ENCODE assay signal across 1 cellular context in the genomic region with DNA sequence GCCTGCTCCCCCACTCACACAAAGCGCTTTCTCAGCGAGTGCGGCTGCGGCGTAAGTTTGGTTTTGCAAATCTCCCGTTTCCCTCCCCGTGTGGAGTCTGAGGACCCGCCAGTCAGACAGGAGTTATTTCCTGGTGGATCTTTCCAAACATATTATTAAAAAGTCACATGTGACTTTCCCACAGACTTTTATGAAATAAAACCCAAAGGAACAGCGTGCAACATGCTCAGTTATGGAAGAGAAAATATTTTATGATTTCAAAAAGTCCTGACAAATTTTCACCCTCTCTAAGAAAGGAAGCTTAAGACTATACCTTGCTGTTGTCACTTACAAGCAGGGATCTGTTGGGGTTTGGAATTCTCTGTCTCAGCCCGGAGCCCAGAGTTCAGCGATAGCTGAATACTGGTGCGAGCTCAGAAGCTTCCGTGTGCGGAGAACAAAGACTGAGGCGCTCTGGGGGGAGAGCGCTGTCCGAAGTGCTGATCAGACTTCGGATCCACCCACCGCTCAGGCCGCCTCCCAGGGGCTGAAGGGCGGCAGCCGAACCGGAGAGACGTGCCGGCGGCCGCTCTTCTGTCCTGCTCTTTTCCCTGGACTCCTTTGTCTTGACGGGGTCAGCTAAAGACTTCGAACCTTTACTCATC.
A peak's percentile ranks its signal among the peaks of the same experiment; 100 is the strongest.
TF ChIP-seq lines count a peak whose summit lies in the region.

No MANE protein-coding gene starts in this region.

TF ChIP-seq in HepG2, 621 proteins besides CTCF, POLR2A, EP300 and RAD21 (continued from another document and continues in another):
- peak; percentile 65 for TF ChIP-seq TFDP2 (CRISPR knock-in tag; IDR thresholded peaks at IDR 0.05)
- TF ChIP-seq POLR2AphosphoS5 (IDR thresholded peaks at IDR 0.05; ENCODE audit: low read depth, low read length), result no peak
- TF ChIP-seq ZBTB7B (CRISPR knock-in tag; IDR thresholded peaks at IDR 0.05), result peak; percentile 95
- peak; percentile 82 for TF ChIP-seq ZNF737 (CRISPR knock-in tag; IDR thresholded peaks at IDR 0.05; ENCODE audit: borderline replicate concordance)
- no peak; the same call in 1 of the 2 replicates for TF ChIP-seq PAWR (CRISPR knock-in tag; IDR thresholded peaks at IDR 0.05; ENCODE audit: borderline replicate concordance)
- TF ChIP-seq RBFOX2 (IDR thresholded peaks at IDR 0.05; ENCODE audit: low read depth, low read length), result no peak
- TF ChIP-seq ZNF234 (CRISPR knock-in tag; conservative IDR thresholded peaks at IDR 0.05), result peak; percentile 84; the same call in 1 of the 2 replicates
- no peak; the same call in 1 of the 2 replicates for TF ChIP-seq ZBTB3 (CRISPR knock-in tag; IDR thresholded peaks at IDR 0.05; ENCODE audit: borderline replicate concordance, low read depth)
- TF ChIP-seq SOX5 (CRISPR knock-in tag; IDR thresholded peaks at IDR 0.05; ENCODE audit: borderline replicate concordance), result peak; percentile 89
- TF ChIP-seq FOXO4 (CRISPR knock-in tag; conservative IDR thresholded peaks at IDR 0.05), result peak; percentile 96
- TF ChIP-seq ZBTB40 (IDR thresholded peaks at IDR 0.05), result no peak
- TF ChIP-seq ZBTB40 (CRISPR knock-in tag; IDR thresholded peaks at IDR 0.05), result peak; percentile 86
- peak; percentile 65; the same call in 1 of the 2 replicates for TF ChIP-seq NPAS2 (CRISPR knock-in tag; IDR thresholded peaks at IDR 0.05; ENCODE audit: borderline replicate concordance)
- TF ChIP-seq ARNT2 (CRISPR knock-in tag; IDR thresholded peaks at IDR 0.05; ENCODE audit: low read depth), result peak; percentile 96
- peak; percentile 97 for TF ChIP-seq ZNF160 (CRISPR knock-in tag; IDR thresholded peaks at IDR 0.05)
- peak; percentile 99 for TF ChIP-seq ZNF331 (CRISPR knock-in tag; IDR thresholded peaks at IDR 0.05)
- TF ChIP-seq, protein P1, sequence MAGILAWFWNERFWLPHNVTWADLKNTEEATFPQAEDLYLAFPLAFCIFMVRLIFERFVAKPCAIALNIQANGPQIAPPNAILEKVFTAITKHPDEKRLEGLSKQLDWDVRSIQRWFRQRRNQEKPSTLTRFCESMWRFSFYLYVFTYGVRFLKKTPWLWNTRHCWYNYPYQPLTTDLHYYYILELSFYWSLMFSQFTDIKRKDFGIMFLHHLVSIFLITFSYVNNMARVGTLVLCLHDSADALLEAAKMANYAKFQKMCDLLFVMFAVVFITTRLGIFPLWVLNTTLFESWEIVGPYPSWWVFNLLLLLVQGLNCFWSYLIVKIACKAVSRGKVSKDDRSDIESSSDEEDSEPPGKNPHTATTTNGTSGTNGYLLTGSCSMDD (CRISPR knock-in tag; IDR thresholded peaks at IDR 0.05), result peak; percentile 81; the same call in 1 of the 2 replicates
- no peak for TF ChIP-seq RAD51 (IDR thresholded peaks at IDR 0.05; ENCODE audit: borderline replicate concordance)
- peak; percentile 94; the same call in 1 of the 2 replicates for TF ChIP-seq FLYWCH1 (CRISPR knock-in tag; IDR thresholded peaks at IDR 0.05)
- peak; percentile 90 for TF ChIP-seq ZNF639 (CRISPR knock-in tag; conservative IDR thresholded peaks at IDR 0.05)
- TF ChIP-seq, protein P2, sequence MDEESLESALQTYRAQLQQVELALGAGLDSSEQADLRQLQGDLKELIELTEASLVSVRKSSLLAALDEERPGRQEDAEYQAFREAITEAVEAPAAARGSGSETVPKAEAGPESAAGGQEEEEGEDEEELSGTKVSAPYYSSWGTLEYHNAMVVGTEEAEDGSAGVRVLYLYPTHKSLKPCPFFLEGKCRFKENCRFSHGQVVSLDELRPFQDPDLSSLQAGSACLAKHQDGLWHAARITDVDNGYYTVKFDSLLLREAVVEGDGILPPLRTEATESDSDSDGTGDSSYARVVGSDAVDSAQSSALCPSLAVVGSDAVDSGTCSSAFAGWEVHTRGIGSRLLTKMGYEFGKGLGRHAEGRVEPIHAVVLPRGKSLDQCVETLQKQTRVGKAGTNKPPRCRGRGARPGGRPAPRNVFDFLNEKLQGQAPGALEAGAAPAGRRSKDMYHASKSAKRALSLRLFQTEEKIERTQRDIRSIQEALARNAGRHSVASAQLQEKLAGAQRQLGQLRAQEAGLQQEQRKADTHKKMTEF (CRISPR knock-in tag; IDR thresholded peaks at IDR 0.05), result peak; percentile 91; the same call in 1 of the 2 replicates
- TF ChIP-seq IRF2 (CRISPR knock-in tag; IDR thresholded peaks at IDR 0.05), result peak; percentile 96
- no peak for TF ChIP-seq RBM22 (optimal IDR thresholded peaks at IDR 0.05; ENCODE audit: low read length)
- TF ChIP-seq, protein P3, sequence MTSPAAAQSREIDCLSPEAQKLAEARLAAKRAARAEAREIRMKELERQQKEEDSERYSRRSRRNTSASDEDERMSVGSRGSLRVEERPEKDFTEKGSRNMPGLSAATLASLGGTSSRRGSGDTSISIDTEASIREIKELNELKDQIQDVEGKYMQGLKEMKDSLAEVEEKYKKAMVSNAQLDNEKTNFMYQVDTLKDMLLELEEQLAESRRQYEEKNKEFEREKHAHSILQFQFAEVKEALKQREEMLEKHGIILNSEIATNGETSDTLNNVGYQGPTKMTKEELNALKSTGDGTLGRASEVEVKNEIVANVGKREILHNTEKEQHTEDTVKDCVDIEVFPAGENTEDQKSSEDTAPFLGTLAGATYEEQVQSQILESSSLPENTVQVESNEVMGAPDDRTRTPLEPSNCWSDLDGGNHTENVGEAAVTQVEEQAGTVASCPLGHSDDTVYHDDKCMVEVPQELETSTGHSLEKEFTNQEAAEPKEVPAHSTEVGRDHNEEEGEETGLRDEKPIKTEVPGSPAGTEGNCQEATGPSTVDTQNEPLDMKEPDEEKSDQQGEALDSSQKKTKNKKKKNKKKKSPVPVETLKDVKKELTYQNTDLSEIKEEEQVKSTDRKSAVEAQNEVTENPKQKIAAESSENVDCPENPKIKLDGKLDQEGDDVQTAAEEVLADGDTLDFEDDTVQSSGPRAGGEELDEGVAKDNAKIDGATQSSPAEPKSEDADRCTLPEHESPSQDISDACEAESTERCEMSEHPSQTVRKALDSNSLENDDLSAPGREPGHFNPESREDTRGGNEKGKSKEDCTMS (CRISPR knock-in tag; conservative IDR thresholded peaks at IDR 0.05), result peak; percentile 96
- TF ChIP-seq AHR (CRISPR knock-in tag; IDR thresholded peaks at IDR 0.05), result peak; percentile 99
- TF ChIP-seq AKAP8 (CRISPR knock-in tag; IDR thresholded peaks at IDR 0.05), result 0 out of 2 replicates have a peak, but pooled peaks have one; percentile 63
- TF ChIP-seq ZNF614 (CRISPR knock-in tag; IDR thresholded peaks at IDR 0.05; ENCODE audit: borderline replicate concordance), result peak; percentile 95
- peak; percentile 98; the same call in 1 of the 2 replicates for TF ChIP-seq ZNF790 (CRISPR knock-in tag; IDR thresholded peaks at IDR 0.05; ENCODE audit: borderline replicate concordance)
- TF ChIP-seq ZNF570 (CRISPR knock-in tag; IDR thresholded peaks at IDR 0.05; ENCODE audit: borderline replicate concordance), result no peak
- TF ChIP-seq, protein P4, sequence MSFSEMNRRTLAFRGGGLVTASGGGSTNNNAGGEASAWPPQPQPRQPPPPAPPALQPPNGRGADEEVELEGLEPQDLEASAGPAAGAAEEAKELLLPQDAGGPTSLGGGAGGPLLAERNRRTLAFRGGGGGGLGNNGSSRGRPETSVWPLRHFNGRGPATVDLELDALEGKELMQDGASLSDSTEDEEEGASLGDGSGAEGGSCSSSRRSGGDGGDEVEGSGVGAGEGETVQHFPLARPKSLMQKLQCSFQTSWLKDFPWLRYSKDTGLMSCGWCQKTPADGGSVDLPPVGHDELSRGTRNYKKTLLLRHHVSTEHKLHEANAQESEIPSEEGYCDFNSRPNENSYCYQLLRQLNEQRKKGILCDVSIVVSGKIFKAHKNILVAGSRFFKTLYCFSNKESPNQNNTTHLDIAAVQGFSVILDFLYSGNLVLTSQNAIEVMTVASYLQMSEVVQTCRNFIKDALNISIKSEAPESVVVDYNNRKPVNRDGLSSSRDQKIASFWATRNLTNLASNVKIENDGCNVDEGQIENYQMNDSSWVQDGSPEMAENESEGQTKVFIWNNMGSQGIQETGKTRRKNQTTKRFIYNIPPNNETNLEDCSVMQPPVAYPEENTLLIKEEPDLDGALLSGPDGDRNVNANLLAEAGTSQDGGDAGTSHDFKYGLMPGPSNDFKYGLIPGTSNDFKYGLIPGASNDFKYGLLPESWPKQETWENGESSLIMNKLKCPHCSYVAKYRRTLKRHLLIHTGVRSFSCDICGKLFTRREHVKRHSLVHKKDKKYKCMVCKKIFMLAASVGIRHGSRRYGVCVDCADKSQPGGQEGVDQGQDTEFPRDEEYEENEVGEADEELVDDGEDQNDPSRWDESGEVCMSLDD (CRISPR knock-in tag; IDR thresholded peaks at IDR 0.05; ENCODE audit: borderline replicate concordance), result peak; percentile 93; the same call in 1 of the 2 replicates
- TF ChIP-seq ZNF256 (CRISPR knock-in tag; conservative IDR thresholded peaks at IDR 0.05), result peak; percentile 98
